In the genomic region with DNA sequence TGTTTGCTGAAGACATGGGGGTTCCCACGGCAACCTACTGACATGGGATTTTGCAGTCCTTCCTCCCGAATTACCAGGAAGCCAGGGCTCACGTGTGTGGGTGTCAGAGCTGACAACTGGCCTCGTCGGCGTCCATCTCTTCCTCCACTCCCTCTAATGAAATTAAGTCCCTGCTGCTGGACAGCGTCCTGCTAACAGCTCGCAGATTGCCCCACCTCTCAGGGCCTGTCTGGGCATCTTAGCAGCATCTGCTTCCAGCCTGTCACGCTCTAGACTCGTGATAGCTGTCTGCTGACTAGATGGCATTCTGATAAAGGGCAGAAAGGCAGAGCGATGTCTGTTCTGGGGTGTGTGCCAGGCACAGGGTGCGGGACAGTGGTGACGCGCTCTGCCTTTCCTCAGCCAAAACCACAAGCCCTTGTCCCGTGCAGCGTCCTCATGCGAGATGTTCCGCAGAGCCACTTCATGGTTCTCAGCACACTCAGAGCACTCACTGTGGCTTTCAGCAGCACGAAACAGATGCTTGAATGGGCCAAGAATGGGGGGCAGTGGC, we compare ENCODE assay signal across 8 cellular contexts.
DNase-seq lines count a peak whose midpoint lies in the region; ATAC-seq and TF ChIP-seq lines count a peak whose summit lies in the region.

No MANE protein-coding gene starts in this region.

- H3K27ac Mint-ChIP-seq in natural killer cell, result peak overlapping the region; percentile 76 to 88

- peak overlapping the region; percentile 32 for H3K4me3 Mint-ChIP-seq in natural killer cell

- no peak overlapping the region for H3K27ac ChIP-seq in epithelial cell of prostate

- no peaks in the 10 kb centered on the region for H3K36me3 Mint-ChIP-seq in natural killer cell

- TF ChIP-seq CTCF in natural killer cell (IDR thresholded peaks at IDR 0.05), result no peak

- peaks cover 0 to 2% of the 10 kb centered on the region in 2 donors for H3K9me3 Mint-ChIP-seq in natural killer cell

- peaks cover 0 to 5% of the 10 kb centered on the region in 2 donors for H3K27me3 Mint-ChIP-seq in natural killer cell (ENCODE audit: low read depth in 2 of 2)

- DNase-seq in stimulated activated CD4-positive, alpha-beta T cell treated with anti-CD3 and anti-CD28 coated beads, Interleukin-12 subunit alpha, Interleukin-12 subunit beta, amount 100 ng/mL, for 24 hours (ENCODE audit: low read depth in 2 of 2), result peak; percentile 19 to 25
- DNase-seq in stimulated activated CD4-positive, alpha-beta T cell treated with anti-CD3 and anti-CD28 coated beads, Interleukin-12 subunit alpha, Interleukin-12 subunit beta, amount 100 ng/mL, for 4 hours, result no peak
- DNase-seq in activated CD8-positive, alpha-beta memory T cell treated with anti-CD3 and anti-CD28 coated beads, Interleukin-2, amount 50 U/mL, for 4 hours, result peak; percentile 47
- DNase-seq in epithelial cell of prostate (ENCODE audit: low read depth, low spot score) (peak; percentile 41), natural killer cell (peak; percentile 56), stromal cell of bone marrow (ENCODE audit: low read depth) (peak; percentile 82), cerebellar nuclear complex (lab: John Stamatoyannopoulos, UW) (no peak)

- peaks cover 20 to 41% of the 10 kb centered on the region in 2 donors for H3K4me1 Mint-ChIP-seq in natural killer cell

- peak; percentile 85 to 92 (median 90) for ATAC-seq in natural killer cell
- ATAC-seq in HG03097 (IDR thresholded peaks at IDR 0.05; ENCODE audit: low FRiP score, unreplicated experiment), result no peak

- intact Hi-C loops in natural killer cell (cut with micrococcal nuclease), result loop anchor here (2.0 kb wide), 1 partner anchor 43 kb away; no protein-coding TSS in a partner anchor

Comparison
In these comparisons a context has a peak if more than half of its experiments do, and no peak if none do; other contexts are left out.
1. DNase-seq: peak in stimulated activated CD4-positive, alpha-beta T cell treated with anti-CD3 and anti-CD28 coated beads, Interleukin-12 subunit alpha, Interleukin-12 subunit beta, amount 100 ng/mL, for 24 hours (2 of 2), activated CD8-positive, alpha-beta memory T cell treated with anti-CD3 and anti-CD28 coated beads, Interleukin-2, amount 50 U/mL, for 4 hours (single experiment), epithelial cell of prostate (single experiment), natural killer cell (single experiment) and stromal cell of bone marrow (single experiment); none in stimulated activated CD4-positive, alpha-beta T cell treated with anti-CD3 and anti-CD28 coated beads, Interleukin-12 subunit alpha, Interleukin-12 subunit beta, amount 100 ng/mL, for 4 hours (single experiment) and cerebellar nuclear complex (0 of 2).